In the genomic region with DNA sequence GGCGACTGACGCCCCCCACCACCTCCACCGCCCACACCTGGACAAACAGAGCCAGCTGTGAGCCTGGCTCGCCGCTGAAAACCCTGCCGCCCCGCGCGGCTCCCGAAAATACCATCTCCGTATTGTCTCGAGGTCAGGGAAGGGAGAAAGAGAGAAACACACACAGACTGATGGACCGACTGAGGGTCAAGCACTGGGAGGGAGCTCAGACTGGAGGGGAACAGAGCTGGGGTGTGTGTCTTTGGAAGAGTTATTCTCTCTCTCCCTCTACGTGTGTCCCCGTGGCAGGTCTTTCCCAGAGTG, we compare ENCODE assay signal across 9 cellular contexts. TPM values are rescaled to one million over a fixed set of nuclear protein-coding genes. Genes with fewer than 3 reads are reported as not detected.
A peak's percentile ranks its signal among the peaks of the same experiment; 100 is the strongest.
DNase-seq lines count a peak whose midpoint lies in the region; ATAC-seq and TF ChIP-seq lines count a peak whose summit lies in the region.
"Had no signal": no experiment of that assay in that cellular context is flagged by ENCODE, and none has a peak within 500 bp of the region (broad histone marks: within the 10 kb centered on the region; RNA-seq: fewer than 3 reads in every experiment).

No MANE protein-coding gene starts in this region.

- H3K27me3 ChIP-seq in osteoblast (ENCODE audit: insufficient read depth, low read length) = peaks cover 4% of the 10 kb centered on the region

- no peaks in the 10 kb centered on the region for H3K36me3 ChIP-seq in osteoblast (ENCODE audit: insufficient read depth, low read length)
- H3K36me3 ChIP-seq: uterus had no signal

- H3K9me3 ChIP-seq in osteoblast (ENCODE audit: low read depth, low read length) = no peaks in the 10 kb centered on the region
- H3K9me3 ChIP-seq: uterus had no signal

- no peak overlapping the region for H3K4me3 ChIP-seq in osteoblast (ENCODE audit: insufficient read depth, low read length)
- H3K4me3 ChIP-seq: uterus had no signal

- ATAC-seq in activated CD4-positive, CD25-positive, alpha-beta regulatory T cell treated with anti-CD3 and anti-CD28 coated beads, Interleukin-2, amount 50 U/mL, for 24 hours = no peak

- H3K4me2 ChIP-seq in osteoblast (ENCODE audit: insufficient read depth, low read length) = peak overlapping the region; percentile 13

- H3K4me1 ChIP-seq in osteoblast (ENCODE audit: insufficient read depth, low read length) = peaks cover 19% of the 10 kb centered on the region

- H4K20me1 ChIP-seq in osteoblast (ENCODE audit: insufficient read depth, low read length) = no peaks in the 10 kb centered on the region

- no peak overlapping the region for H3K27ac ChIP-seq in osteoblast (ENCODE audit: low read depth, low read length)
- H3K27ac ChIP-seq: uterus had no signal

- peaks cover 8% of the 10 kb centered on the region for H3K79me2 ChIP-seq in osteoblast (ENCODE audit: insufficient read depth, low read length)

- no peak overlapping the region for H2AFZ ChIP-seq in osteoblast (ENCODE audit: low read length)

- DNase-seq in NCI-H2029 (lab: John Stamatoyannopoulos, UW) (peak; percentile 63), NCI-H2029 treated with DMSO at 0.1 percent for 48 hours (lab: John Stamatoyannopoulos, UW) (no peak), NCI-H1105 treated with DMSO at 0.1 percent for 48 hours (lab: John Stamatoyannopoulos, UW) (peak; percentile 52), ecto neural progenitor cell (ENCODE audit: low spot score) (peak; percentile 52), osteoblast (ENCODE audit: insufficient read length, low spot score, missing footprints) (no peak), NCI-H69 (lab: John Stamatoyannopoulos, UW) (no peak), germinal center (ENCODE audit: low spot score) (no peak)
- DNase-seq: uterus had no signal

- no peak for TF ChIP-seq CTCF in osteoblast (IDR thresholded peaks at IDR 0.05; ENCODE audit: extremely low read depth, low read depth, low read length)

RNA-seq across cellular contexts. Expression of a gene that starts 4.1 kb away (rescaled TPM):
- 18.1 and 21.5 TPM in 2 replicates for total RNA-seq in osteoblast

Comparison
In these comparisons a context has a peak if more than half of its experiments do, and no peak if none do; other contexts are left out.
1. DNase-seq: peak in NCI-H2029 (single experiment), NCI-H1105 treated with DMSO at 0.1 percent for 48 hours (single experiment) and ecto neural progenitor cell (single experiment); none in NCI-H2029 treated with DMSO at 0.1 percent for 48 hours (single experiment), osteoblast (single experiment), NCI-H69 (single experiment) and germinal center (single experiment).